ENCODE assay signal across 21 cellular contexts in the genomic region with DNA sequence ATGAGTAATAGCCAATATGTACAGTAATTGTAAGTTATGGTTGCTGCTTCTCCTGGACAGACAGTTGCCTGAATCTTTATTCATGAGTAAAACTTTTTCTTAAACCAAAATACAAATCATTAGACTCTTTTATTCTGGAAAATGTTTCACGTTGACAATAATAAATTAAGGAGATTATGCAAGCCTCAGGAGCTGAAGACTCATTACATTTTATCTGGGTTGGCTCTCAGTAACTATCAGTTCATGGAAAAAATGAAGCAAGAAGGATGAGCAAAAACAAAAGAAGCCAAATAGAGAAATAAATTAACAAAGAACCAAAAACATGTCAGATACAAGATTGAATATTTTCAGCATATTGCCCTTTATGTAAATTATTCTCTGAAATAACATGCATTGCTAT.
"Had no signal": no experiment of that assay in that cellular context is flagged by ENCODE, and none has a peak within 500 bp of the region (broad histone marks: within the 10 kb centered on the region; RNA-seq: fewer than 3 reads in every experiment).

No MANE protein-coding gene starts in this region.

- H3K4me1 Mint-ChIP-seq: activated T-helper 17 cell treated with anti-CD3 and anti-CD28 coated beads, Interleukin-2, amount 50 U/mL, for 72 hours; memory B cell; nephron progenitor cell; stimulated activated naive B cell treated with anti-CD40 and anti-IgM and Interleukin-4, amounts not matched to agents 10 μg/mL and 1 μg/mL and 100 μg/mL, for 72 hours; T-cell had no signal

- H3K9me3 ChIP-seq: transverse colon, vagina had no signal

- H3K4me3 ChIP-seq: cardiac muscle cell, gastroesophageal sphincter, transverse colon, vagina had no signal

- H3K27ac Mint-ChIP-seq: activated naive CD4-positive, alpha-beta T cell treated with anti-CD3 and anti-CD28 coated beads, Interleukin-2, amount 50 U/mL, for 72 hours; activated T-cell treated with anti-CD3 and anti-CD28 coated beads, Interleukin-2, amount 50 U/mL, for 24 hours; activated T-helper 17 cell treated with anti-CD3 and anti-CD28 coated beads, Interleukin-2, amount 50 U/mL, for 72 hours; memory B cell; nephron progenitor cell; stimulated activated naive B cell treated with anti-CD40 and anti-IgM and Interleukin-4, amounts not matched to agents 10 μg/mL and 1 μg/mL and 100 μg/mL, for 72 hours; T-cell had no signal

- H3K27ac ChIP-seq: cardiac muscle cell, gastroesophageal sphincter, transverse colon, vagina, WERI-Rb-1 had no signal

- H3K4me3 Mint-ChIP-seq: activated T-cell treated with anti-CD3 and anti-CD28 coated beads, Interleukin-2, amount 50 U/mL, for 24 hours; activated T-helper 17 cell treated with anti-CD3 and anti-CD28 coated beads, Interleukin-2, amount 50 U/mL, for 72 hours; memory B cell; nephron progenitor cell; stimulated activated naive B cell treated with anti-CD40 and anti-IgM and Interleukin-4, amounts not matched to agents 10 μg/mL and 1 μg/mL and 100 μg/mL, for 72 hours; T-cell had no signal

- H3K27me3 Mint-ChIP-seq: activated T-cell treated with anti-CD3 and anti-CD28 coated beads, Interleukin-2, amount 50 U/mL, for 24 hours; activated T-helper 17 cell treated with anti-CD3 and anti-CD28 coated beads, Interleukin-2, amount 50 U/mL, for 72 hours; stimulated activated naive B cell treated with anti-CD40 and anti-IgM and Interleukin-4, amounts not matched to agents 10 μg/mL and 1 μg/mL and 100 μg/mL, for 72 hours; T-cell had no signal

- H3K4me1 ChIP-seq: gastroesophageal sphincter, transverse colon had no signal

- H3K36me3 Mint-ChIP-seq: memory B cell; stimulated activated naive B cell treated with anti-CD40 and anti-IgM and Interleukin-4, amounts not matched to agents 10 μg/mL and 1 μg/mL and 100 μg/mL, for 72 hours; T-cell had no signal

- ATAC-seq: activated naive CD4-positive, alpha-beta T cell treated with anti-CD3 and anti-CD28 coated beads, Interleukin-2, amount 50 U/mL, for 72 hours; activated T-helper 17 cell treated with anti-CD3 and anti-CD28 coated beads, Interleukin-2, amount 50 U/mL, for 72 hours; gastroesophageal sphincter; stimulated activated naive B cell treated with anti-CD40 and anti-IgM and Interleukin-4, amounts not matched to agents 10 μg/mL and 1 μg/mL and 100 μg/mL, for 72 hours; T-cell had no signal

- H3K36me3 ChIP-seq: cardiac muscle cell, gastroesophageal sphincter, transverse colon, vagina, WERI-Rb-1 had no signal

- H3K27me3 ChIP-seq: cardiac muscle cell, gastroesophageal sphincter, transverse colon, vagina had no signal

- DNase-seq: activated CD4-positive, alpha-beta T cell treated with anti-CD3 and anti-CD28 coated beads, Interleukin-2, amount 50 U/mL, for 1 hour; activated CD4-positive, CD25-positive, alpha-beta regulatory T cell treated with anti-CD3 and anti-CD28 coated beads, Interleukin-2, amount 50 U/mL, for 72 hours; activated CD8-positive, alpha-beta memory T cell treated with anti-CD3 and anti-CD28 coated beads, Interleukin-2, amount 50 U/mL, for 4 hours; activated T-cell treated with anti-CD3 and anti-CD28 coated beads, Interleukin-2, amount 50 U/mL, for 24 hours; amniotic stem cell; head of caudate nucleus; hypothalamus; nephron progenitor cell; retina; stimulated activated CD4-positive, alpha-beta T cell treated with anti-CD3 and anti-CD28 coated beads, Interleukin-2, amount 100 ng/mL, for 48 hours; stimulated activated CD8-positive, alpha-beta memory T cell treated with anti-CD3 and anti-CD28 coated beads, Interleukin-4, amount 100 ng/mL, for 48 hours; stimulated activated naive B cell treated with anti-CD40 and anti-IgM and Interleukin-4, amounts not matched to agents 10 μg/mL and 1 μg/mL and 100 μg/mL, for 72 hours; T-cell; transverse colon; WERI-Rb-1 had no signal
